12 cellular contexts compared by ENCODE assay signal in genomic region chr15:82572311-82572710, GRCh38. TPM values are rescaled to one million over a fixed set of nuclear protein-coding genes. Genes with fewer than 3 reads are reported as not detected.
DNase-seq lines count a peak whose midpoint lies in the region; ATAC-seq and TF ChIP-seq lines count a peak whose summit lies in the region.
"Had no signal": no experiment of that assay in that cellular context is flagged by ENCODE, and none has a peak within 500 bp of the region (broad histone marks: within the 10 kb centered on the region; RNA-seq: fewer than 3 reads in every experiment).

No MANE protein-coding gene starts in this region.

- ATAC-seq in activated T-cell treated with anti-CD3 and anti-CD28 coated beads, Interleukin-2, amount 50 U/mL, for 72 hours (replicated peaks in 1 of 2): no peak
- ATAC-seq in HG02840 (IDR thresholded peaks at IDR 0.05; ENCODE audit: low FRiP score, unreplicated experiment): no peak
- ATAC-seq in CD8-positive, alpha-beta T cell: no peak

- no peaks in the 10 kb centered on the region for H3F3A ChIP-seq in neural progenitor cell (ENCODE audit: low read depth)

- H3K27ac Mint-ChIP-seq in neural progenitor cell: peak overlapping the region; percentile 41
- no peak overlapping the region for H3K27ac Mint-ChIP-seq in activated T-cell treated with anti-CD3 and anti-CD28 coated beads, Interleukin-2, amount 50 U/mL, for 72 hours
- H3K27ac Mint-ChIP-seq in CD8-positive, alpha-beta T cell: no peak overlapping the region
- H3K27ac Mint-ChIP-seq: activated B cell treated with CpG ODN at 0.5 μM for 24 hours; activated naive CD4-positive, alpha-beta T cell treated with anti-CD3 and anti-CD28 coated beads for 36 hours had no signal

- no peaks in the 10 kb centered on the region for H4K20me1 ChIP-seq in neural progenitor cell (ENCODE audit: low read depth)
- H4K20me1 ChIP-seq: BLaER1 had no signal

- H3K4me2 ChIP-seq in neural progenitor cell: peak overlapping the region; percentile 67
- H3K4me2 ChIP-seq: BLaER1 had no signal

- H3K4me3 ChIP-seq in left ventricle myocardium inferior (peak overlapping the region; percentile 63), neural progenitor cell (no peak overlapping the region), vagina (peak overlapping the region; percentile 39 to 42)
- no peak overlapping the region for H3K4me3 ChIP-seq in CD8-positive, alpha-beta T cell (ENCODE audit: low read depth, low read length)
- H3K4me3 ChIP-seq: BLaER1 had no signal

- POLR2A ChIA-PET in CD8-positive, alpha-beta T cell (lab: Charles Lee): no interaction called here

- CTCF ChIA-PET in CD8-positive, alpha-beta T cell (lab: Charles Lee): interaction anchor here (1.0 kb wide), 1 partner anchor 8 kb away, joined by 3 read pairs; no protein-coding TSS in a partner anchor

- H3K36me3 ChIP-seq in left ventricle myocardium inferior (no peaks in the 10 kb centered on the region), neural progenitor cell (no peaks in the 10 kb centered on the region), vagina (no peaks in the 10 kb centered on the region)
- H3K36me3 ChIP-seq in CD8-positive, alpha-beta T cell (ENCODE audit: insufficient read depth, low read length): no peaks in the 10 kb centered on the region
- H3K36me3 ChIP-seq: BLaER1 had no signal

- peak overlapping the region; percentile 56 for H3K27ac ChIP-seq in left ventricle myocardium inferior (replicated peaks)
- H3K27ac ChIP-seq in cingulate gyrus (ENCODE audit: low read depth, low read length): peak overlapping the region; percentile 92
- no peak overlapping the region for H3K27ac ChIP-seq in neural progenitor cell
- peak overlapping the region; percentile 74 for H3K27ac ChIP-seq in vagina
- H3K27ac ChIP-seq in CD8-positive, alpha-beta T cell (ENCODE audit: low read depth, low read length): no peak overlapping the region
- H3K27ac ChIP-seq: BLaER1 had no signal

- intact Hi-C loops in left ventricle myocardium inferior (cut with micrococcal nuclease) (no loop called here), cardiac septum (cut with DNase I) (no loop called here), vagina (cut with DNase I) (no loop called here)
- intact Hi-C loops in CD8-positive, alpha-beta T cell (cut with DNase I, micrococcal nuclease): no loop called here

- H3K36me3 Mint-ChIP-seq in neural progenitor cell: no peaks in the 10 kb centered on the region
- no peaks in the 10 kb centered on the region for H3K36me3 Mint-ChIP-seq in activated T-cell treated with anti-CD3 and anti-CD28 coated beads, Interleukin-2, amount 50 U/mL, for 72 hours (ENCODE audit: insufficient read depth in 2 of 2)
- no peaks in the 10 kb centered on the region for H3K36me3 Mint-ChIP-seq in CD8-positive, alpha-beta T cell

- H3K9ac ChIP-seq in neural progenitor cell: no peak overlapping the region
- H3K9ac ChIP-seq: BLaER1 had no signal

- H3K27me3 ChIP-seq in left ventricle myocardium inferior (ENCODE audit: low read depth): no peaks in the 10 kb centered on the region
- no peaks in the 10 kb centered on the region for H3K27me3 ChIP-seq in neural progenitor cell
- H3K27me3 ChIP-seq in vagina: no peaks in the 10 kb centered on the region
- no peaks in the 10 kb centered on the region for H3K27me3 ChIP-seq in CD8-positive, alpha-beta T cell (ENCODE audit: insufficient read depth, low read length)
- H3K27me3 ChIP-seq: BLaER1 had no signal

- H3K9me3 ChIP-seq in left ventricle myocardium inferior (replicated peaks) (no peaks in the 10 kb centered on the region), neural progenitor cell (ENCODE audit: low read depth) (no peaks in the 10 kb centered on the region), vagina (no peaks in the 10 kb centered on the region)
- no peaks in the 10 kb centered on the region for H3K9me3 ChIP-seq in CD8-positive, alpha-beta T cell (ENCODE audit: low read length)
- H3K9me3 ChIP-seq: BLaER1 had no signal

- TF ChIP-seq POLR2A in vagina (IDR thresholded peaks at IDR 0.05): no peak

- peak overlapping the region; percentile 77 for H2AFZ ChIP-seq in neural progenitor cell (replicated peaks)

- peaks cover 2% of the 10 kb centered on the region for H3K27me3 Mint-ChIP-seq in neural progenitor cell (ENCODE audit: insufficient read depth, low read depth)
- peaks cover 28% of the 10 kb centered on the region for H3K27me3 Mint-ChIP-seq in activated T-cell treated with anti-CD3 and anti-CD28 coated beads, Interleukin-2, amount 50 U/mL, for 72 hours (ENCODE audit: low read depth)
- peaks cover 19% of the 10 kb centered on the region for H3K27me3 Mint-ChIP-seq in CD8-positive, alpha-beta T cell (ENCODE audit: low read depth)

- H3K79me2 ChIP-seq in neural progenitor cell (ENCODE audit: low read depth): no peaks in the 10 kb centered on the region

- H3K4me1 ChIP-seq in left ventricle myocardium inferior: peaks cover 9% of the 10 kb centered on the region
- peaks cover 20% of the 10 kb centered on the region for H3K4me1 ChIP-seq in neural progenitor cell
- H3K4me1 ChIP-seq in vagina: peaks cover 31% of the 10 kb centered on the region
- H3K4me1 ChIP-seq in CD8-positive, alpha-beta T cell (ENCODE audit: insufficient read depth, low read length): no peaks in the 10 kb centered on the region

- H3K4me3 Mint-ChIP-seq in neural progenitor cell: peak overlapping the region; percentile 66
- no peak overlapping the region for H3K4me3 Mint-ChIP-seq in activated T-cell treated with anti-CD3 and anti-CD28 coated beads, Interleukin-2, amount 50 U/mL, for 72 hours
- no peak overlapping the region for H3K4me3 Mint-ChIP-seq in CD8-positive, alpha-beta T cell
- H3K4me3 Mint-ChIP-seq: activated B cell treated with CpG ODN at 0.5 μM for 24 hours; activated naive CD4-positive, alpha-beta T cell treated with anti-CD3 and anti-CD28 coated beads for 36 hours had no signal

- DNase-seq in left ventricle myocardium inferior (no peak), cardiac septum (ENCODE audit: low spot score) (no peak), neural progenitor cell (ENCODE audit: low spot score) (no peak), vagina (ENCODE audit: extremely low spot score in 2 of 2) (no peak)
- no peak for DNase-seq in activated T-cell treated with anti-CD3 and anti-CD28 coated beads, Interleukin-2, amount 50 U/mL, for 72 hours
- no peak for DNase-seq in CD8-positive, alpha-beta T cell
- DNase-seq: activated B cell treated with CpG ODN at 0.5 μM for 24 hours had no signal

- TF ChIP-seq CTCF in left ventricle myocardium inferior (IDR thresholded peaks at IDR 0.05; ENCODE audit: borderline replicate concordance): no peak
- TF ChIP-seq CTCF in neural progenitor cell (IDR thresholded peaks at IDR 0.05): no peak
- no peak for TF ChIP-seq CTCF in vagina (IDR thresholded peaks at IDR 0.05)
- no peak for TF ChIP-seq CTCF in CD8-positive, alpha-beta T cell (IDR thresholded peaks at IDR 0.05)

- no peaks in the 10 kb centered on the region for H3K9me3 Mint-ChIP-seq in neural progenitor cell
- no peaks in the 10 kb centered on the region for H3K9me3 Mint-ChIP-seq in activated T-cell treated with anti-CD3 and anti-CD28 coated beads, Interleukin-2, amount 50 U/mL, for 72 hours
- H3K9me3 Mint-ChIP-seq in CD8-positive, alpha-beta T cell: no peaks in the 10 kb centered on the region
- H3K9me3 Mint-ChIP-seq: activated B cell treated with CpG ODN at 0.5 μM for 24 hours; activated naive CD4-positive, alpha-beta T cell treated with anti-CD3 and anti-CD28 coated beads for 36 hours; endodermal cell had no signal

- peaks cover 27% of the 10 kb centered on the region for H3K4me1 Mint-ChIP-seq in neural progenitor cell
- H3K4me1 Mint-ChIP-seq in activated T-cell treated with anti-CD3 and anti-CD28 coated beads, Interleukin-2, amount 50 U/mL, for 72 hours (ENCODE audit: low read depth): no peaks in the 10 kb centered on the region
- H3K4me1 Mint-ChIP-seq in CD8-positive, alpha-beta T cell (ENCODE audit: low read depth): no peaks in the 10 kb centered on the region
- H3K4me1 Mint-ChIP-seq: activated B cell treated with CpG ODN at 0.5 μM for 24 hours had no signal

RNA-seq across cellular contexts. Expression of gene RPS17, which starts 32.1 kb away (rescaled TPM):
- total RNA-seq in left ventricle myocardium inferior (800 TPM), cardiac septum (614 TPM), neural progenitor cell (ENCODE audit: low replicate concordance) (3,589 and 4,695 TPM in 2 replicates), vagina (1,829 TPM)
- 1,000 to 10,000 TPM; 2,812 to 2,932 TPM for total RNA-seq in activated T-cell treated with anti-CD3 and anti-CD28 coated beads, Interleukin-2, amount 50 U/mL, for 72 hours
- total RNA-seq in CD8-positive, alpha-beta T cell: 1,000 to 10,000 TPM; 3,034 to 3,037 TPM

Comparison
In these comparisons a context has a peak if more than half of its experiments do, and no peak if none do; other contexts are left out.
1. H3K27ac ChIP-seq: peak in left ventricle myocardium inferior (single experiment), cingulate gyrus (single experiment) and vagina (single experiment); none in neural progenitor cell (single experiment) and CD8-positive, alpha-beta T cell (single experiment).
2. H3K4me3 ChIP-seq: peak in left ventricle myocardium inferior (single experiment) and vagina (2 of 2); none in neural progenitor cell (single experiment) and CD8-positive, alpha-beta T cell (single experiment).